11 cellular contexts compared by ENCODE assay signal in genomic region chr16:23847938-23848337, GRCh38. TPM values are rescaled to one million over a fixed set of nuclear protein-coding genes. Genes with fewer than 3 reads are reported as not detected.
DNase-seq lines count a peak whose midpoint lies in the region; ATAC-seq and TF ChIP-seq lines count a peak whose summit lies in the region.
"Had no signal": no experiment of that assay in that cellular context is flagged by ENCODE, and none has a peak within 500 bp of the region (broad histone marks: within the 10 kb centered on the region; RNA-seq: fewer than 3 reads in every experiment).

No MANE protein-coding gene starts in this region.

- H3K79me2 ChIP-seq in DND-41 (ENCODE audit: insufficient read depth, low read length): peaks cover 64% of the 10 kb centered on the region
- peaks cover under 1% of the 10 kb centered on the region; the same call in 1 of the 2 replicates for H3K79me2 ChIP-seq in OCI-LY7 (ENCODE audit: insufficient read depth, low read depth, low read length)

- POLR2A ChIA-PET in OCI-LY7 (lab: Charles Lee): interaction anchor here (0.5 kb wide), 1 partner anchor 19 kb away, joined by 6 read pairs; no protein-coding TSS in a partner anchor

- H4K20me1 ChIP-seq in DND-41 (ENCODE audit: insufficient read depth, low read length): no peaks in the 10 kb centered on the region
- no peaks in the 10 kb centered on the region for H4K20me1 ChIP-seq in OCI-LY7 (ENCODE audit: insufficient read depth, low read length)

- no peak overlapping the region for H3K4me3 ChIP-seq in DND-41 (ENCODE audit: low read depth in 1 of 2, low read length in 2 of 2)
- H3K4me3 ChIP-seq in OCI-LY7 (ENCODE audit: low read depth, low read length, poor library complexity, severe bottlenecking): no peak overlapping the region
- no peak overlapping the region for H3K4me3 ChIP-seq in esophagus squamous epithelium
- H3K4me3 ChIP-seq: thyroid gland had no signal

- peak; percentile 53 for DNase-seq in DND-41
- DNase-seq in OCI-LY7 (ENCODE audit: low spot score): peak; percentile 44
- peak; percentile 24 for DNase-seq in activated gamma-delta T cell treated with anti-CD3 and anti-CD28 coated beads, Interleukin-2, amount 50 U/mL, for 16 hours (ENCODE audit: low read depth)
- peak; percentile 70 for DNase-seq in stimulated activated CD4-positive, alpha-beta T cell treated with anti-CD3 and anti-CD28 coated beads, Interleukin-15, amount 100 ng/mL, for 24 hours
- DNase-seq in inferior parietal cortex (ENCODE audit: extremely low spot score): no peak
- DNase-seq in esophagus squamous epithelium (lab: John Stamatoyannopoulos, UW): no peak
- DNase-seq: glutamatergic neuron, mesenchymal stem cell, thyroid gland had no signal

- H2AFZ ChIP-seq in DND-41 (ENCODE audit: low read depth, low read length): no peak overlapping the region
- H2AFZ ChIP-seq in OCI-LY7 (ENCODE audit: low read length): no peak overlapping the region

- BruUV-seq in OCI-LY7 (replicated peaks; lab: Mats Ljungman, UMichigan): no TSS peak

- no peaks in the 10 kb centered on the region for H3K9me2 ChIP-seq in OCI-LY7 (ENCODE audit: insufficient read depth, low read length)

- no peak for TF ChIP-seq CTCF in DND-41 (IDR thresholded peaks at IDR 0.05; ENCODE audit: borderline replicate concordance, extremely low read depth, low read length, poor library complexity, severe bottlenecking)
- TF ChIP-seq CTCF in OCI-LY7 (conservative IDR thresholded peaks at IDR 0.05; ENCODE audit: low read length): no peak
- TF ChIP-seq CTCF in esophagus squamous epithelium (IDR thresholded peaks at IDR 0.05): no peak

- no peak for TF ChIP-seq POLR2A in esophagus squamous epithelium (IDR thresholded peaks at IDR 0.05)

- H3K9ac ChIP-seq in DND-41 (ENCODE audit: low read depth, low read length): no peak overlapping the region

- CTCF ChIA-PET in OCI-LY7 (lab: Charles Lee; ENCODE audit: unreplicated experiment): no interaction called here

- H3K27me3 ChIP-seq in DND-41 (ENCODE audit: insufficient read depth, low read length, poor library complexity): no peaks in the 10 kb centered on the region
- H3K27me3 ChIP-seq in esophagus squamous epithelium: no peaks in the 10 kb centered on the region
- H3K27me3 ChIP-seq: thyroid gland had no signal

- ATAC-seq in DND-41 (ENCODE audit: insufficient read depth, low read depth): peak; percentile 97
- ATAC-seq in GM21360 (IDR thresholded peaks at IDR 0.05; ENCODE audit: unreplicated experiment): no peak
- ATAC-seq in GM19395 (IDR thresholded peaks at IDR 0.05; ENCODE audit: unreplicated experiment): no peak

- H3K9me3 ChIP-seq in DND-41 (ENCODE audit: insufficient read depth, low read length, severe bottlenecking): no peaks in the 10 kb centered on the region
- H3K9me3 ChIP-seq in OCI-LY7 (ENCODE audit: low read length): peaks cover 25% of the 10 kb centered on the region
- no peaks in the 10 kb centered on the region for H3K9me3 ChIP-seq in esophagus squamous epithelium
- H3K9me3 ChIP-seq: thyroid gland had no signal

- 0 out of 2 replicates have a peak, but pooled peaks cover 2% of the 10 kb centered on the region for H3K36me3 ChIP-seq in DND-41 (ENCODE audit: insufficient read depth, low read length)
- peaks cover 26% of the 10 kb centered on the region for H3K36me3 ChIP-seq in OCI-LY7 (ENCODE audit: insufficient read depth, low read length)
- no peaks in the 10 kb centered on the region for H3K36me3 ChIP-seq in esophagus squamous epithelium
- H3K36me3 ChIP-seq: thyroid gland had no signal

- intact Hi-C loops in OCI-LY7 (cut with micrococcal nuclease; ENCODE audit: unreplicated experiment): no loop called here
- intact Hi-C loops in esophagus squamous epithelium (cut with DNase I): no loop called here

- WGBS in esophagus squamous epithelium, 2 donors: 67 to 71% methylated on average over 4 of the region's 4 CpGs

- H3K27ac ChIP-seq in DND-41 (ENCODE audit: low read length) (0 out of 2 replicates have a peak overlapping the region, but pooled peaks have one; percentile 23), OCI-LY7 (ENCODE audit: low read depth, low read length, poor library complexity, severe bottlenecking) (no peak overlapping the region), esophagus squamous epithelium (no peak overlapping the region)
- H3K27ac ChIP-seq: thyroid gland had no signal

- H3K4me2 ChIP-seq in DND-41 (ENCODE audit: insufficient read depth, low read length): no peak overlapping the region
- peak overlapping the region; percentile 4; the same call in 1 of the 2 replicates for H3K4me2 ChIP-seq in OCI-LY7 (ENCODE audit: low read length)

- H3K4me1 ChIP-seq in DND-41 (ENCODE audit: insufficient read depth, low read length) (peaks cover 16% of the 10 kb centered on the region), OCI-LY7 (ENCODE audit: insufficient read depth, low read length, poor library complexity, severe bottlenecking) (peaks cover 50% of the 10 kb centered on the region), esophagus squamous epithelium (no peaks in the 10 kb centered on the region)
- H3K4me1 ChIP-seq: thyroid gland had no signal

RNA-seq across cellular contexts. Expression of gene PRKCB, which starts 12.2 kb away (rescaled TPM):
- 21.0 and 24.2 TPM in 2 replicates for total RNA-seq in OCI-LY7 (2014; rRNA removed; shearing (Covaris generic))
- 44.5 and 51.6 TPM in 2 replicates for total RNA-seq in OCI-LY7 (2022)
- 1 to 10 TPM in 2 of 4 donors, under 1 TPM in 2; 0.38 to 4.0 (median 1.7) TPM for total RNA-seq in esophagus squamous epithelium

Comparison
In these comparisons a context has a peak if more than half of its experiments do, and no peak if none do; other contexts are left out.
1. DNase-seq: peak in DND-41 (single experiment), OCI-LY7 (single experiment), activated gamma-delta T cell treated with anti-CD3 and anti-CD28 coated beads, Interleukin-2, amount 50 U/mL, for 16 hours (single experiment) and stimulated activated CD4-positive, alpha-beta T cell treated with anti-CD3 and anti-CD28 coated beads, Interleukin-15, amount 100 ng/mL, for 24 hours (single experiment); none in inferior parietal cortex (single experiment) and esophagus squamous epithelium (single experiment).
2. RNA of gene PRKCB, which starts 12.2 kb away (total RNA-seq): 21.0 to 51.6 TPM in OCI-LY7; 0.38 to 4.0 TPM in esophagus squamous epithelium; every median in the first group is over 4 times any median in the second.